ENCODE assay signal across 8 cellular contexts in genomic region chr2:75709297-75709696, GRCh38. TPM values are rescaled to one million over a fixed set of nuclear protein-coding genes. Genes with fewer than 3 reads are reported as not detected.
DNase-seq lines count a peak whose midpoint lies in the region; ATAC-seq and TF ChIP-seq lines count a peak whose summit lies in the region.

No MANE protein-coding gene starts in this region.

- intact Hi-C loops in heart right ventricle (cut with DNase I): no loop called here

- H3K27me3 ChIP-seq in heart right ventricle: no peaks in the 10 kb centered on the region
- H3K27me3 ChIP-seq in right atrium auricular region: no peaks in the 10 kb centered on the region
- no peaks in the 10 kb centered on the region for H3K27me3 ChIP-seq in tibial nerve

- no peak for TF ChIP-seq EP300 in tibial nerve (IDR thresholded peaks at IDR 0.05)

- H3K4me1 Mint-ChIP-seq in T-cell (peaks cover 26 to 33% (median 32%) of the 10 kb centered on the region in 3 donors), glutamatergic neuron (ENCODE audit: low read depth, unreplicated experiment) (peaks cover 6% of the 10 kb centered on the region)

- CTCF ChIA-PET in T-cell (lab: Charles Lee): interaction anchor here in 1 of 2 donors (0.7 to 1.1 kb wide), 3 partner anchors 23 to 96 kb away, joined by 3 to 4 read pairs (median 3); no protein-coding TSS in a partner anchor

- no peak for TF ChIP-seq POLR2A in tibial nerve (IDR thresholded peaks at IDR 0.05)

- H3K27ac ChIP-seq in heart right ventricle (no peak overlapping the region), right atrium auricular region (no peak overlapping the region), tibial nerve (no peak overlapping the region)

- DNase-seq in heart right ventricle: no peak
- DNase-seq in right atrium auricular region (ENCODE audit: low spot score): no peak
- DNase-seq in T-cell: no peak
- no peak for DNase-seq in glutamatergic neuron
- no peak for DNase-seq in tibial nerve (ENCODE audit: low spot score in 2 of 2)
- DNase-seq in NCI-H2081 treated with DMSO at 0.1 percent for 48 hours (lab: John Stamatoyannopoulos, UW): no peak
- DNase-seq in NCI-H146 (lab: John Stamatoyannopoulos, UW): no peak

- H3K27me3 Mint-ChIP-seq in T-cell (no peaks in the 10 kb centered on the region), glutamatergic neuron (ENCODE audit: unreplicated experiment) (peaks cover 2% of the 10 kb centered on the region)

- H3K4me1 ChIP-seq in heart right ventricle: peaks cover 0 to 34% (median 19%) of the 10 kb centered on the region in 9 donors
- H3K4me1 ChIP-seq in right atrium auricular region: peaks cover 0 to 23% of the 10 kb centered on the region in 2 donors
- H3K4me1 ChIP-seq in tibial nerve: peaks cover 0 to 34% (median 12%) of the 10 kb centered on the region in 4 donors

- H3K4me3 ChIP-seq in heart right ventricle: peak overlapping the region in 7 of 10 donors; percentile 76 to 93 (median 82)
- peak overlapping the region in 1 of 2 donors; percentile 70 for H3K4me3 ChIP-seq in right atrium auricular region
- H3K4me3 ChIP-seq in tibial nerve: peak overlapping the region in 3 of 4 donors; percentile 0 to 96 (median 78)

- H3K27ac Mint-ChIP-seq in T-cell (peak overlapping the region in 1 of 2 donors; percentile 4), glutamatergic neuron (ENCODE audit: unreplicated experiment) (no peak overlapping the region)

- ATAC-seq in heart right ventricle (no peak), T-cell (replicated peaks in 1 of 4) (no peak), HG03175 (IDR thresholded peaks at IDR 0.05; ENCODE audit: unreplicated experiment) (no peak)

- POLR2A ChIA-PET in T-cell (lab: Charles Lee): no interaction called here

- H3K36me3 ChIP-seq in heart right ventricle (peaks cover 0 to 22% (median 18%) of the 10 kb centered on the region in 9 donors), right atrium auricular region (peaks cover 15% of the 10 kb centered on the region), tibial nerve (peaks cover 0 to 18% (median 0%) of the 10 kb centered on the region in 3 donors)

- peak overlapping the region; percentile 61 to 94 (median 69) for H3K4me3 Mint-ChIP-seq in T-cell
- H3K4me3 Mint-ChIP-seq in glutamatergic neuron (ENCODE audit: unreplicated experiment): peak overlapping the region; percentile 67

- H3K36me3 Mint-ChIP-seq in T-cell (peaks cover 21% of the 10 kb centered on the region), glutamatergic neuron (ENCODE audit: unreplicated experiment) (no peaks in the 10 kb centered on the region)

- TF ChIP-seq CTCF in heart right ventricle (IDR thresholded peaks at IDR 0.05) (no peak), right atrium auricular region (IDR thresholded peaks at IDR 0.05) (no peak), glutamatergic neuron (IDR thresholded peaks at IDR 0.05; ENCODE audit: partially characterized antibody, unreplicated experiment) (no peak), tibial nerve (IDR thresholded peaks at IDR 0.05) (no peak)

- no peaks in the 10 kb centered on the region for H3K9me3 ChIP-seq in heart right ventricle
- no peaks in the 10 kb centered on the region for H3K9me3 ChIP-seq in right atrium auricular region
- H3K9me3 ChIP-seq in tibial nerve: no peaks in the 10 kb centered on the region

- H3K9me3 Mint-ChIP-seq in T-cell: no peaks in the 10 kb centered on the region
- H3K9me3 Mint-ChIP-seq in glutamatergic neuron (ENCODE audit: unreplicated experiment): peaks cover 12% of the 10 kb centered on the region

- WGBS in heart right ventricle, 2 donors: 46 to 51% methylated on average over 3 of the region's 3 CpGs
- WGBS in tibial nerve, 2 donors: 17 to 20% methylated on average over 3 of the region's 3 CpGs

RNA-seq across cellular contexts. Expression of gene GCFC2, which starts 1.4 kb away (rescaled TPM):
- 10 to 100 TPM in 9 of 10 donors, 1 to 10 TPM in 1; 9.5 to 15.3 (median 12.8) TPM for total RNA-seq in heart right ventricle
- 10 to 100 TPM in 1 of 2 donors, 1 to 10 TPM in 1; 7.7 to 23.0 TPM for polyA plus RNA-seq in heart right ventricle
- 10 to 100 TPM; 12.7 to 13.1 TPM for total RNA-seq in right atrium auricular region
- total RNA-seq in T-cell: 10 to 100 TPM; 18.2 to 25.0 (median 24.0) TPM
- total RNA-seq in glutamatergic neuron (ENCODE audit: unreplicated experiment): 12.9 TPM
- total RNA-seq in tibial nerve: 10 to 100 TPM; 30.6 to 75.6 (median 45.3) TPM
